ENCODE assay signal across 15 cellular contexts in genomic region chr1:19752083-19752696, GRCh38.
"Had no signal": no experiment of that assay in that cellular context is flagged by ENCODE, and none has a peak within 500 bp of the region (broad histone marks: within the 10 kb centered on the region; RNA-seq: fewer than 3 reads in every experiment).

No MANE protein-coding gene starts in this region.

- H3K27ac Mint-ChIP-seq: activated naive CD4-positive, alpha-beta T cell treated with anti-CD3 and anti-CD28 coated beads, Interleukin-2, amount 50 U/mL, for 24 hours; dendritic cell treated with granulocyte-macrophage colony-stimulating factor and Interleukin-4, amounts not matched to agents 40 ng/mL and 50 ng/mL, for 4 days; progenitor cell of endocrine pancreas; stimulated activated naive CD8-positive, alpha-beta T cell treated with anti-CD3 and anti-CD28 coated beads, Interleukin-15, Interleukin-2, amounts not matched to agents 100 ng/mL and 50 ng/mL, for 24 hours; T-cell had no signal

- H3K4me3 ChIP-seq: body of pancreas, sigmoid colon had no signal

- H3K4me1 Mint-ChIP-seq: activated naive CD4-positive, alpha-beta T cell treated with anti-CD3 and anti-CD28 coated beads, Interleukin-2, amount 50 U/mL, for 24 hours; central memory CD8-positive, alpha-beta T cell; T-cell had no signal

- H3K4me3 Mint-ChIP-seq: activated naive CD4-positive, alpha-beta T cell treated with anti-CD3 and anti-CD28 coated beads, Interleukin-2, amount 50 U/mL, for 24 hours; central memory CD8-positive, alpha-beta T cell; dendritic cell treated with granulocyte-macrophage colony-stimulating factor and Interleukin-4, amounts not matched to agents 40 ng/mL and 50 ng/mL, for 4 days; stimulated activated naive CD8-positive, alpha-beta T cell treated with anti-CD3 and anti-CD28 coated beads, Interleukin-15, Interleukin-2, amounts not matched to agents 100 ng/mL and 50 ng/mL, for 24 hours; T-cell had no signal

- H3K9me3 Mint-ChIP-seq: activated naive CD4-positive, alpha-beta T cell treated with anti-CD3 and anti-CD28 coated beads, Interleukin-2, amount 50 U/mL, for 24 hours; central memory CD8-positive, alpha-beta T cell; dendritic cell treated with granulocyte-macrophage colony-stimulating factor and Interleukin-4, amounts not matched to agents 40 ng/mL and 50 ng/mL, for 4 days; stimulated activated naive CD8-positive, alpha-beta T cell treated with anti-CD3 and anti-CD28 coated beads, Interleukin-15, Interleukin-2, amounts not matched to agents 100 ng/mL and 50 ng/mL, for 24 hours; T-cell had no signal

- H3K27me3 Mint-ChIP-seq: activated naive CD4-positive, alpha-beta T cell treated with anti-CD3 and anti-CD28 coated beads, Interleukin-2, amount 50 U/mL, for 24 hours; central memory CD8-positive, alpha-beta T cell; dendritic cell treated with granulocyte-macrophage colony-stimulating factor and Interleukin-4, amounts not matched to agents 40 ng/mL and 50 ng/mL, for 4 days; progenitor cell of endocrine pancreas; stimulated activated naive CD8-positive, alpha-beta T cell treated with anti-CD3 and anti-CD28 coated beads, Interleukin-15, Interleukin-2, amounts not matched to agents 100 ng/mL and 50 ng/mL, for 24 hours; T-cell had no signal

- FAIRE-seq: kidney had no signal

- ATAC-seq: activated CD4-positive, CD25-positive, alpha-beta regulatory T cell treated with anti-CD3 and anti-CD28 coated beads, Interleukin-2, amount 50 U/mL, for 24 hours; body of pancreas; left ventricle myocardium superior; T-cell had no signal

- H3K9me3 ChIP-seq: body of pancreas, neutrophil, sigmoid colon had no signal

- DNase-seq: activated T-cell treated with anti-CD3 and anti-CD28 coated beads, Interleukin-2, amount 50 U/mL, for 1 hour; amniotic stem cell; body of pancreas; kidney; left ventricle myocardium superior; sigmoid colon; stimulated activated CD4-positive, alpha-beta T cell treated with anti-CD3 and anti-CD28 coated beads, Interleukin-12 subunit alpha, Interleukin-12 subunit beta, amount 100 ng/mL, for 4 hours; T-cell had no signal
